Comparison of ENCODE assay signal across 30 cellular contexts in genomic region chr1:8039065-8039464, GRCh38.
"Had no signal": no experiment of that assay in that cellular context is flagged by ENCODE, and none has a peak within 500 bp of the region (broad histone marks: within the 10 kb centered on the region; RNA-seq: fewer than 3 reads in every experiment).

No MANE protein-coding gene starts in this region.

- H3K27me3 ChIP-seq: esophagus squamous epithelium, heart right ventricle, ovary, spleen, testis, tibial nerve, upper lobe of right lung, uterus had no signal

- H3K4me3 ChIP-seq: coronary artery, esophagus squamous epithelium, heart right ventricle, lower lobe of right lung, ovary, psoas muscle, skin epidermis, spleen, testis, tibial nerve, upper lobe of right lung, uterus had no signal

- H3K36me3 ChIP-seq: esophagus squamous epithelium, heart right ventricle, lower lobe of right lung, ovary, spleen, tibial nerve, upper lobe of right lung, uterus had no signal

- ATAC-seq: effector memory CD8-positive, alpha-beta T cell; heart right ventricle; left cardiac atrium; left ventricle myocardium superior; lower lobe of right lung; natural killer cell; psoas muscle; right cardiac atrium; stimulated activated memory B cell treated with anti-CD40 and anti-IgM and Interleukin-4, amounts not matched to agents 10 μg/mL and 1 μg/mL and 100 μg/mL, for 72 hours; stimulated activated naive CD8-positive, alpha-beta T cell treated with anti-CD3 and anti-CD28 coated beads, Interleukin-15, Interleukin-2, amounts not matched to agents 100 U/mL and 50 U/mL, for 24 hours; upper lobe of right lung had no signal

- FAIRE-seq: endometrium, islet of Langerhans had no signal

- H3K4me1 ChIP-seq: psoas muscle, spleen, testis, tibial nerve, upper lobe of right lung, uterus had no signal

- DNase-seq: dermis blood vessel endothelial cell; effector memory CD8-positive, alpha-beta T cell; erythroblast; esophagus squamous epithelium; foreskin melanocyte; glutamatergic neuron; heart right ventricle; hippocampal formation; left cardiac atrium; left ventricle myocardium superior; lower lobe of right lung; natural killer cell; occipital lobe; ovary; posterior cingulate gyrus; psoas muscle; right cardiac atrium; spleen; stimulated activated CD4-positive, alpha-beta T cell treated with anti-CD3 and anti-CD28 coated beads, Interleukin-4, amount 100 ng/mL, for 4 hours; stimulated activated naive CD8-positive, alpha-beta T cell treated with anti-CD3 and anti-CD28 coated beads, Interleukin-15, Interleukin-2, amounts not matched to agents 100 U/mL and 50 U/mL, for 24 hours; substantia nigra; testis; upper lobe of right lung; uterus had no signal

- H3K9me3 ChIP-seq: esophagus squamous epithelium, lower lobe of right lung, ovary, psoas muscle, testis, upper lobe of right lung, uterus had no signal

- H3K27ac ChIP-seq: lower lobe of right lung, ovary, psoas muscle, skin epidermis, spleen, testis, upper lobe of right lung, uterus had no signal
